In the genomic region with DNA sequence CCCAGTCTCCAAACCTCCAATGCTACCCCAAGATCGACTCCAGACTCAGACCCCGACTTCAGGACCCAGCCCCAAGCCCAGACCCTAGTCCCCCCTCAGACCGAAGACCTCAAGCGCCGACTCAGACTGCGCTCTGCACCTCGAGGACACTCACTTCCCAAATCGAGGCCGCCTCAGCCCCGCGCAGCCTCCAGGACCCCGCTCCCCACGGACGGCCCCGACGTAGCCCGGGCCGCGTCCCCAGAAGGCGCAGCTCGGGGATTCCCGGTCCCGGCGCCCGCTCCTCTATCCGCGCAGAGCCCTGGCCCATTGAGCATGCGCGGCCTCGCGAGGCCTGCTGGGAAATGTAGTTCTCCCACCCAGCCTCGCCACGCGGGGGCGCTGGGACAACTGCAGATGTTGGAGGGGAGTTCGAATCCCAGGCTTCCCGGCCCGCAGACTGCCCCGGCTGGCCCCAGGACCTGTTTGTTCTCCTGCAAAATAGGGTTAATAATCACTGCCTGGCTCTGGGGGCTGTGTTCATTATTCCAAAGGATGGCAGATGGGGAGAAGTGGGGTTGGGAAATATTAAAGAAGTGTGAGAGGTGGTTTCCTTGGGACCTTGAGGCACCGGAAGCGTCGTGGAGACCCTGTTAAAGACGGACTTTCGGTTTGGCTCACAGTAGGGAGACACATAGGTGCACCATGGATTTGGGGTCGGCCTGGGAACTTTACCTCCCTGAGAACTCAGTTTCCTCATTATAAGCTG, we compare ENCODE assay signal across 8 cellular contexts. TPM values are rescaled to one million over a fixed set of nuclear protein-coding genes. Genes with fewer than 3 reads are reported as not detected.
DNase-seq lines count a peak whose midpoint lies in the region; ATAC-seq and TF ChIP-seq lines count a peak whose summit lies in the region.

Gene APBA3, minus strand, starts transcription at position 311 of the 748 bp plus-strand sequence. CDS start 1,428 bp downstream, outside the sequence.

- intact Hi-C loops in colonic mucosa (cut with DNase I): loop anchor here (10.0 kb wide), 1 partner anchor 53 kb away; no protein-coding TSS in a partner anchor

- H3K9me3 ChIP-seq in colonic mucosa: no peaks in the 10 kb centered on the region

- ATAC-seq in GM18868 (IDR thresholded peaks at IDR 0.05; ENCODE audit: unreplicated experiment) (peak; percentile 54), HG03439 (IDR thresholded peaks at IDR 0.05; ENCODE audit: unreplicated experiment) (peak; percentile 48)

- peak within 1 kb of the TSS; percentile 90 for H3K27ac ChIP-seq in colonic mucosa

- H3K36me3 ChIP-seq in colonic mucosa: no peaks in the 10 kb centered on the region

- H3K9ac ChIP-seq in colonic mucosa (ENCODE audit: low read depth in 2 of 2, low read length in 2 of 2): peak within 1 kb of the TSS; percentile 84 to 85

- no peaks in the 10 kb centered on the region for H3K27me3 ChIP-seq in colonic mucosa

- peaks cover 7% of the 10 kb centered on the region for H3K4me1 ChIP-seq in colonic mucosa

- in situ Hi-C loops in ACHN (cut with HindIII; ENCODE audit: low pct_ligation_motif_present, low pct_unique_long_range_greater_than_20kb, low sequenced_read_pairs): no loop called here

- DNase-seq in ACHN: peak; percentile 87
- DNase-seq in NCI-H524 (lab: John Stamatoyannopoulos, UW): peak; percentile 94 to 95
- DNase-seq in activated CD4-positive, alpha-beta T cell treated with anti-CD3 and anti-CD28 coated beads for 48 hours: peak; percentile 98
- DNase-seq in colonic mucosa: peak; percentile 96
- DNase-seq in left kidney (ENCODE audit: low read depth, low spot score): peak; percentile 95
- DNase-seq in stimulated activated CD4-positive, alpha-beta T cell treated with anti-CD3 and anti-CD28 coated beads, Interleukin-1b, Interleukin-23, amount 100 ng/mL, for 48 hours: peak; percentile 95

- TF ChIP-seq CTCF in colonic mucosa (IDR thresholded peaks at IDR 0.05): peak; percentile 70

- peak within 1 kb of the TSS; percentile 80 for H3K4me3 ChIP-seq in colonic mucosa

RNA-seq across cellular contexts. Expression of gene APBA3, which starts in this region (rescaled TPM):
- 10 to 100 TPM; 21.0 to 29.3 TPM for total RNA-seq in colonic mucosa

Comparison
In these comparisons a context has a peak if more than half of its experiments do, and no peak if none do; other contexts are left out.
1. Peak in every context shown above with its lines: DNase-seq, ATAC-seq, H3K4me3 ChIP-seq and H3K27ac ChIP-seq.